14 cellular contexts compared by ENCODE assay signal in the genomic region with DNA sequence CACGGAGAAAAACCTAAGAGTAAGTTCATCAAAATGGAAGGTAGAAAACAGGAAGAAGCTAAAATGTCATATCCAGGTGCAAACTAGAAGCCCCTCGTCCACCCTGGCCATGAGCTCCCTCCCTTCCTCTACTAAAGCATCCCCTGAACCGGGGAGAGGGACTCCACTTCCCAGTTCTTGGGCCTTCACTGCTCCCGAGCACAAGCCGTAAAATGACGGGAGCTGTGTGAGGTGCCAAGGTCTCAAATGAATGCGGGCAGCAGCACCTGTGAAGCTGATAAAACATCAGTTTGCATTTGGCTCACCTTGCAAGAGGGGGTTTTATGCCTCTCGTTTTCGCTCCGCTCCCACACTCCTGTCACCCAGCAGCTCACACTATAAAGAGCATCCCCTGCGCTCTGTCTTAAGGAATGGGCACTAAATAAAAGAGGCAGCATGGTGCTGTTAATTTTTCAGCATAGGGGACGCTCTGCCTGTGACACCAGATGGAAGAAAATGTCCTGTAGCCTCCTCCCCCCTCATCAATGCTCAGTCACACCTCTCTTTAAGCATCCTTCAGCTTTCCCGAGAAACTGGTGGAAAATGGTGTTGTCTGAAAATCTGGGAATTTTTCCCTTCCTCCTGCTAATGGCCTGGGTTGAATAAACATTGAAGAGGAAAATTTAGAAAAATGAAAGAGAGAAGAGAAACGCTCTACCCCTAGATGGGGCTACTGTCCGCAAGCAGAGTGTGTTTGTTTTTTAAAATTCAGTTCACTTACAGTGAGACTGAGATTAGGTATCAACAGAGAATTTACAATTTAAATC.
DNase-seq lines count a peak whose midpoint lies in the region; ATAC-seq, FAIRE-seq and TF ChIP-seq lines count a peak whose summit lies in the region.
"Had no signal": no experiment of that assay in that cellular context is flagged by ENCODE, and none has a peak within 500 bp of the region (broad histone marks: within the 10 kb centered on the region; RNA-seq: fewer than 3 reads in every experiment).

No MANE protein-coding gene starts in this region.

- H3K36me3 ChIP-seq in HepG2 (replicated peaks in 1 of 2; ENCODE audit: control insufficient read depth in 1 of 2, insufficient read depth in 2 of 2, low read length in 2 of 2) (no peaks in the 10 kb centered on the region), neuronal stem cell (replicated peaks in 1 of 2; ENCODE audit: control insufficient read depth in 2 of 2, insufficient read depth in 2 of 2, low read length in 2 of 2) (no peaks in the 10 kb centered on the region)
- H3K36me3 ChIP-seq: uterus had no signal

- no peak overlapping the region for H3K18ac ChIP-seq in neuronal stem cell (ENCODE audit: low read length)

- H3K23ac ChIP-seq in neuronal stem cell (ENCODE audit: low read depth, low read length, poor library complexity) = no peak overlapping the region

- ATAC-seq in HepG2 = no peak
- ATAC-seq in HG03196 (IDR thresholded peaks at IDR 0.05; ENCODE audit: unreplicated experiment) = no peak
- no peak for ATAC-seq in GM21619 (IDR thresholded peaks at IDR 0.05; ENCODE audit: unreplicated experiment)
- ATAC-seq: GM12878 had no signal

- no peak overlapping the region for H2BK120ac ChIP-seq in neuronal stem cell (ENCODE audit: low read depth, low read length)

- H3K4me1 ChIP-seq in HepG2 (ENCODE audit: insufficient read depth, low read length) (peaks cover 23% of the 10 kb centered on the region), neuronal stem cell (ENCODE audit: control insufficient read depth in 2 of 2, insufficient read depth in 1 of 2, low read depth in 1 of 2, low read length in 2 of 2) (peaks cover 10 to 12% of the 10 kb centered on the region in 2 donors)
- H3K4me1 ChIP-seq: uterus had no signal

- H3K4ac ChIP-seq in neuronal stem cell (ENCODE audit: low read length) = no peak overlapping the region

- no peak overlapping the region for H4K91ac ChIP-seq in neuronal stem cell (ENCODE audit: low read depth, low read length, poor library complexity)

- H2BK15ac ChIP-seq in neuronal stem cell (ENCODE audit: low read length) = no peak overlapping the region

- H3K27me3 ChIP-seq in HepG2 (ENCODE audit: control insufficient read depth in 1 of 2, insufficient read depth in 2 of 2, low read length in 2 of 2) = peaks cover 0 to 6% of the 10 kb centered on the region in 2 experiments; a peak in 2 of 5 replicates
- no peaks in the 10 kb centered on the region for H3K27me3 ChIP-seq in neuronal stem cell (ENCODE audit: control insufficient read depth in 3 of 3, insufficient read depth in 3 of 3, low read depth in 1 of 3, low read length in 3 of 3)
- H3K27me3 ChIP-seq: uterus had no signal

- intact Hi-C loops in HepG2 (cut with micrococcal nuclease; ENCODE audit: unreplicated experiment) = no loop called here

- POLR2A ChIA-PET in HepG2 (lab: Yijun Ruan, JAX) = no interaction called here

- H3K4me3 ChIP-seq in cardiac fibroblast (replicated peaks in 1 of 2; ENCODE audit: low read depth in 2 of 2, low read length in 2 of 2) (no peak overlapping the region), HepG2 (replicated peaks in 1 of 3; ENCODE audit: insufficient read depth in 1 of 3, low read depth in 2 of 3, low read length in 3 of 3) (no peak overlapping the region), neuronal stem cell (ENCODE audit: low read length in 2 of 2) (no peak overlapping the region)
- H3K4me3 ChIP-seq: GM12878, uterus had no signal

- no peak for TF ChIP-seq EP300 in HepG2 (IDR thresholded peaks at IDR 0.05; ENCODE audit: low read depth in 2 of 2, low read length in 2 of 2)
- TF ChIP-seq EP300 in HepG2 (CRISPR knock-in tag; IDR thresholded peaks at IDR 0.05; ENCODE audit: borderline replicate concordance) = no peak

- WGBS in HepG2 (ENCODE audit: low lambda C conversion rate) = 43% methylated on average over 15 of the region's 15 CpGs
- no CpG with 5 or more reads among the region's 15 CpGs for WGBS in neuronal stem cell (ENCODE audit: extremely low coverage in 2 of 2, insufficient read length in 2 of 2, insufficient replicate concordance in 1 of 2), 2 donors

- H3K9me3 ChIP-seq in HepG2 (ENCODE audit: low read length) = no peaks in the 10 kb centered on the region
- H3K9me3 ChIP-seq in neuronal stem cell (replicated peaks in 1 of 2; ENCODE audit: control insufficient read depth in 2 of 2, insufficient read depth in 1 of 2, low read depth in 1 of 2, low read length in 2 of 2) = no peaks in the 10 kb centered on the region
- H3K9me3 ChIP-seq: uterus had no signal

- H2AFZ ChIP-seq in HepG2 (ENCODE audit: low read length) (no peak overlapping the region), neuronal stem cell (ENCODE audit: low read length) (no peak overlapping the region)

- no TSS peak for BruUV-seq in HepG2 (replicated peaks; lab: Mats Ljungman, UMichigan)

- in situ Hi-C loops in ACHN (cut with HindIII; ENCODE audit: low pct_ligation_motif_present, low pct_unique_long_range_greater_than_20kb, low sequenced_read_pairs) (no loop called here), HepG2 (cut with HindIII; ENCODE audit: extremely low pct_ligation_motif_present, low pct_unique_long_range_greater_than_20kb) (loop anchor here (25.0 kb wide), 1 partner anchor 900 kb away; a partner anchor contains a TSS)

- TF ChIP-seq RAD21 in HepG2 (CRISPR knock-in tag; IDR thresholded peaks at IDR 0.05) = peak; percentile 56; the same call in 1 of the 2 replicates

- TF ChIP-seq POLR2A in HepG2 (IDR thresholded peaks at IDR 0.05; ENCODE audit: insufficient read depth in 1 of 2, low read depth in 2 of 2, low read length in 2 of 2) = no peak

- CTCF ChIA-PET in HepG2 (lab: Yijun Ruan, JAX; ENCODE audit: low intra/inter-chr PET ratio, low total read pairs) = no interaction called here

- FAIRE-seq in HepG2 (lab: Jason Lieb, UNC) = peak; percentile 56
- FAIRE-seq: GM12878 had no signal

- no peak overlapping the region for H2BK12ac ChIP-seq in neuronal stem cell (ENCODE audit: low read length)

- TF ChIP-seq CTCF in cardiac fibroblast (IDR thresholded peaks at IDR 0.05; ENCODE audit: low read depth, low read length) (peak; percentile 10), HepG2 (CRISPR knock-in tag; IDR thresholded peaks at IDR 0.05) (peak; percentile 56)

- H2BK5ac ChIP-seq in neuronal stem cell (ENCODE audit: low read length) = no peak overlapping the region

- no peak overlapping the region for H3K14ac ChIP-seq in neuronal stem cell (ENCODE audit: low read length)

- no peak overlapping the region for H4K8ac ChIP-seq in neuronal stem cell (ENCODE audit: low read depth, low read length)

- H3K79me1 ChIP-seq in neuronal stem cell (ENCODE audit: low read depth, low read length) = no peaks in the 10 kb centered on the region

- H3K27ac ChIP-seq in HepG2 (ENCODE audit: extremely low read length, insufficient read depth, low read length) (no peak overlapping the region), neuronal stem cell (replicated peaks; ENCODE audit: low read length) (no peak overlapping the region)
- H3K27ac ChIP-seq: uterus had no signal

- H3K9ac ChIP-seq in HepG2 (ENCODE audit: insufficient read depth, low read depth, low read length) = no peak overlapping the region
- H3K9ac ChIP-seq in neuronal stem cell (ENCODE audit: low read depth, low read length, poor library complexity) = no peak overlapping the region

- H3K4me2 ChIP-seq in HepG2 (ENCODE audit: low read depth, low read length) (no peak overlapping the region), neuronal stem cell (ENCODE audit: insufficient read depth, low read length, poor library complexity, severe bottlenecking) (no peak overlapping the region)

- H4K20me1 ChIP-seq in HepG2 (ENCODE audit: insufficient read depth, low read length) = no peaks in the 10 kb centered on the region

- peak; percentile 21 for DNase-seq in ACHN
- peak; percentile 25 for DNase-seq in HT1080 (ENCODE audit: low read depth)
- DNase-seq in cardiac fibroblast (ENCODE audit: low read depth in 2 of 2) = peak; percentile 1 to 10
- DNase-seq in HepG2 (ENCODE audit: low spot score) = peak; percentile 35
- no peak for DNase-seq in neuronal stem cell (ENCODE audit: low spot score)
- DNase-seq in mesenteric fat pad (ENCODE audit: low spot score) = no peak
- DNase-seq: activated CD4-positive, alpha-beta T cell treated with anti-CD3 and anti-CD28 coated beads, Interleukin-2, amount 50 U/mL, for 4 hours; CD8-positive, alpha-beta memory T cell; islet precursor cell; NCI-H226; uterus had no signal

- H2AK5ac ChIP-seq in neuronal stem cell (ENCODE audit: low read depth, low read length) = no peak overlapping the region

- no peaks in the 10 kb centered on the region for H3K79me2 ChIP-seq in HepG2 (ENCODE audit: insufficient read depth, low read length)

TF ChIP-seq in HepG2, 621 proteins besides CTCF, POLR2A, EP300 and RAD21:
- no peak for TF ChIP-seq ONECUT2 (CRISPR knock-in tag; IDR thresholded peaks at IDR 0.05)
- TF ChIP-seq SMC3 (IDR thresholded peaks at IDR 0.05; ENCODE audit: low read length) = peak; percentile 42; the same call in 1 of the 2 replicates
- TF ChIP-seq STAG1 (CRISPR knock-in tag; IDR thresholded peaks at IDR 0.05) = peak; percentile 77

Comparison
In these comparisons a context has a peak if more than half of its experiments do, and no peak if none do; other contexts are left out.
1. DNase-seq: peak in ACHN (single experiment), HT1080 (single experiment), cardiac fibroblast (2 of 2) and HepG2 (single experiment); none in neuronal stem cell (single experiment) and mesenteric fat pad (single experiment).